ENCODE assay signal across 8 cellular contexts in the genomic region with DNA sequence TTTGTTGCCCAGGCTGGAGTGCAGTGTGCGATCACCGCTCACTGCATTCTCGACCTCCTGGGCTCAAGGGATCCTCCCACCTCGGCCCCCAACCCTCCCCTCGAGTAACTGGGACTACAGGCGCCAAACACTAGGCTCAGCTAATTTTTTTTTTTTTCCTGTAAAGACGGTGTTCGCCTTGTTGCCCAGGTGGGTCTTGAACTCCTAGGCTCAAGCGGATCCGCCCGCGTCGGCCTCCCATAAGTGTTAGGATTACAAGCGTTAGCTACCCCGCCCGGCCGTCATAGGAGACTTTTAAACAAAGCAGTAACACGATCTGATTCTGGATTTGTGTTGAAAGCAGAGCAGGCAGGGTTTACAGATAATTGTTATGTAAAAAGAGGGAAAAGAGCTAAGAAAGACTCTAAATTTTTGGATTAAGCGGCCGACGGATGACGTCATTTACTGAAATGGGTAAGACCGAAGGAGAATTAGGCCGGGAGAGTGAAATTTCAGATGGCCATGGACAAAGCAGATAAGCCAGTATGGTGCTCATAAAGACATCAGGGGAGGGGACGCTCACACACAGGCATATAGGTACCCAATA. TPM values are rescaled to one million over a fixed set of nuclear protein-coding genes. Genes with fewer than 3 reads are reported as not detected.
DNase-seq lines count a peak whose midpoint lies in the region; ATAC-seq and TF ChIP-seq lines count a peak whose summit lies in the region.

No MANE protein-coding gene starts in this region.

- no peak for TF ChIP-seq CTCF in HFFc6 (IDR thresholded peaks at IDR 0.05)
- TF ChIP-seq CTCF in endothelial cell (IDR thresholded peaks at IDR 0.05; ENCODE audit: unreplicated experiment): no peak

- peak overlapping the region; percentile 99 for H3K27ac ChIP-seq in thymus (ENCODE audit: low read depth)

- H3K27me3 Mint-ChIP-seq in HFFc6 (ENCODE audit: insufficient read depth) (peaks cover 2% of the 10 kb centered on the region), endothelial cell (ENCODE audit: unreplicated experiment) (peaks cover 9% of the 10 kb centered on the region)
- no peaks in the 10 kb centered on the region for H3K27me3 Mint-ChIP-seq in activated CD4-positive, alpha-beta T cell treated with anti-CD3 and anti-CD28 coated beads, Interleukin-2, amount 10 ng/mL, durations not matched to agents 7 days and 5 days

- H3K9ac ChIP-seq in mucosa of stomach (ENCODE audit: low read length): peak overlapping the region; percentile 98

- H3K4me1 Mint-ChIP-seq in HFFc6 (ENCODE audit: low read depth) (peaks cover 42% of the 10 kb centered on the region), endothelial cell (ENCODE audit: unreplicated experiment) (peaks cover 32% of the 10 kb centered on the region)
- H3K4me1 Mint-ChIP-seq in activated CD4-positive, alpha-beta T cell treated with anti-CD3 and anti-CD28 coated beads, Interleukin-2, amount 10 ng/mL, durations not matched to agents 7 days and 5 days: peaks cover 49% of the 10 kb centered on the region

- H3K36me3 Mint-ChIP-seq in HFFc6 (ENCODE audit: low read depth): peaks cover 11% of the 10 kb centered on the region
- peaks cover 10% of the 10 kb centered on the region for H3K36me3 Mint-ChIP-seq in activated CD4-positive, alpha-beta T cell treated with anti-CD3 and anti-CD28 coated beads, Interleukin-2, amount 10 ng/mL, durations not matched to agents 7 days and 5 days (ENCODE audit: low read depth)
- peaks cover 4% of the 10 kb centered on the region for H3K36me3 Mint-ChIP-seq in endothelial cell (ENCODE audit: low read depth, unreplicated experiment)

- H3K9me3 ChIP-seq in mucosa of stomach (ENCODE audit: control insufficient read depth, low read length) (no peaks in the 10 kb centered on the region), thymus (ENCODE audit: control insufficient read depth) (no peaks in the 10 kb centered on the region)

- no peak for DNase-seq in HFFc6
- peak; percentile 37 for DNase-seq in NCI-H128 (lab: John Stamatoyannopoulos, UW; ENCODE audit: unreplicated experiment)
- peak; percentile 36 for DNase-seq in activated CD4-positive, alpha-beta T cell treated with anti-CD3 and anti-CD28 coated beads, Interleukin-2, amount 10 ng/mL, durations not matched to agents 7 days and 5 days
- DNase-seq in endothelial cell (ENCODE audit: low spot score): peak; percentile 47
- no peak for DNase-seq in mesenteric fat pad (ENCODE audit: low spot score)

- peaks cover 12% of the 10 kb centered on the region for H3K4me1 ChIP-seq in mucosa of stomach (ENCODE audit: control insufficient read depth, insufficient read depth, low read length)
- peaks cover 16% of the 10 kb centered on the region for H3K4me1 ChIP-seq in thymus (ENCODE audit: control insufficient read depth, insufficient read depth, low read length)

- H3K4me3 Mint-ChIP-seq in HFFc6 (peak overlapping the region; percentile 96), endothelial cell (ENCODE audit: unreplicated experiment) (peak overlapping the region; percentile 97)
- H3K4me3 Mint-ChIP-seq in activated CD4-positive, alpha-beta T cell treated with anti-CD3 and anti-CD28 coated beads, Interleukin-2, amount 10 ng/mL, durations not matched to agents 7 days and 5 days: peak overlapping the region; percentile 93

- CTCF ChIA-PET in activated CD4-positive, alpha-beta T cell treated with anti-CD3 and anti-CD28 coated beads, Interleukin-2, amount 10 ng/mL, durations not matched to agents 7 days and 5 days (lab: Charles Lee): interaction anchor here (0.9 to 2.3 kb wide), 8 partner anchors 9 to 234 kb away, joined by 3 to 10 read pairs (median 4); no protein-coding TSS in a partner anchor

- H3K4me3 ChIP-seq in mucosa of stomach (ENCODE audit: low read length): peak overlapping the region; percentile 68
- peak overlapping the region; percentile 81 for H3K4me3 ChIP-seq in thymus (ENCODE audit: low read length)

- POLR2A ChIA-PET in activated CD4-positive, alpha-beta T cell treated with anti-CD3 and anti-CD28 coated beads, Interleukin-2, amount 10 ng/mL, durations not matched to agents 7 days and 5 days (lab: Charles Lee): interaction anchor here (1.1 kb wide), 2 partner anchors 43 to 394 kb away, joined by 4 read pairs; no protein-coding TSS in a partner anchor

- H3K27me3 ChIP-seq in mucosa of stomach (ENCODE audit: control insufficient read depth, insufficient read depth, low read length) (no peaks in the 10 kb centered on the region), thymus (ENCODE audit: control insufficient read depth, insufficient read depth) (no peaks in the 10 kb centered on the region)

- H3K9me3 Mint-ChIP-seq in HFFc6 (no peaks in the 10 kb centered on the region), endothelial cell (ENCODE audit: unreplicated experiment) (no peaks in the 10 kb centered on the region)
- no peaks in the 10 kb centered on the region for H3K9me3 Mint-ChIP-seq in activated CD4-positive, alpha-beta T cell treated with anti-CD3 and anti-CD28 coated beads, Interleukin-2, amount 10 ng/mL, durations not matched to agents 7 days and 5 days

- H3K27ac Mint-ChIP-seq in HFFc6 (peak overlapping the region; percentile 100), endothelial cell (ENCODE audit: unreplicated experiment) (peak overlapping the region; percentile 100)
- H3K27ac Mint-ChIP-seq in activated CD4-positive, alpha-beta T cell treated with anti-CD3 and anti-CD28 coated beads, Interleukin-2, amount 10 ng/mL, durations not matched to agents 7 days and 5 days: peak overlapping the region; percentile 100

- H3K36me3 ChIP-seq in mucosa of stomach (ENCODE audit: control insufficient read depth, insufficient read depth, low read length) (no peaks in the 10 kb centered on the region), thymus (ENCODE audit: control insufficient read depth, insufficient read depth) (no peaks in the 10 kb centered on the region)

- peak; percentile 13 for ATAC-seq in GM18498 (IDR thresholded peaks at IDR 0.05; ENCODE audit: unreplicated experiment)

- WGBS in thymus: 1% methylated on average over 25 of the region's 25 CpGs

RNA-seq across cellular contexts. Expression of a gene that starts 0.7 kb away (rescaled TPM):
- 10 to 100 TPM in 1 of 6 experiments, 1 to 10 TPM in 5; 7.0 to 10.7 (median 8.6) TPM for total RNA-seq in HFFc6 (2021; fragmentation: NEBNext Ultra II Directional; extraction: Animal tissue kit (Norgen Biotek cat#: 25700))
- 10 to 100 TPM; 14.1 to 17.2 TPM for total RNA-seq in activated CD4-positive, alpha-beta T cell treated with anti-CD3 and anti-CD28 coated beads, Interleukin-2, amount 10 ng/mL, durations not matched to agents 7 days and 5 days
- total RNA-seq in endothelial cell (ENCODE audit: unreplicated experiment) (17.5 TPM), mesenteric fat pad (19.8 TPM)
- polyA plus RNA-seq in thymus: 19.6 TPM

RNA-seq across cellular contexts. Expression of a gene that starts 1.1 kb away (rescaled TPM):
- total RNA-seq in HFFc6 (2021; fragmentation: NEBNext Ultra II Directional; extraction: Animal tissue kit (Norgen Biotek cat#: 25700)): 10 to 100 TPM; 36.5 to 46.3 (median 41.2) TPM
- total RNA-seq in activated CD4-positive, alpha-beta T cell treated with anti-CD3 and anti-CD28 coated beads, Interleukin-2, amount 10 ng/mL, durations not matched to agents 7 days and 5 days: 10 to 100 TPM; 42.4 to 51.1 TPM
- 34.6 TPM for total RNA-seq in endothelial cell (ENCODE audit: unreplicated experiment)
- polyA plus RNA-seq in thymus: 20.3 TPM
- 21.3 TPM for total RNA-seq in mesenteric fat pad

Comparison
In these comparisons a context has a peak if more than half of its experiments do, and no peak if none do; other contexts are left out.
1. DNase-seq: peak in NCI-H128 (single experiment), activated CD4-positive, alpha-beta T cell treated with anti-CD3 and anti-CD28 coated beads, Interleukin-2, amount 10 ng/mL, durations not matched to agents 7 days and 5 days (single experiment) and endothelial cell (single experiment); none in HFFc6 (single experiment) and mesenteric fat pad (single experiment).
2. Peak in every context shown above with its lines, with median percentiles within 50 percentile points of each other: H3K27ac Mint-ChIP-seq and H3K4me3 Mint-ChIP-seq.